29 cellular contexts compared by ENCODE assay signal in genomic region chr11:120917536-120918239, GRCh38.
A peak's percentile ranks its signal among the peaks of the same experiment; 100 is the strongest.
DNase-seq lines count a peak whose midpoint lies in the region; ATAC-seq and TF ChIP-seq lines count a peak whose summit lies in the region.
"Had no signal": no experiment of that assay in that cellular context is flagged by ENCODE, and none has a peak within 500 bp of the region (broad histone marks: within the 10 kb centered on the region; RNA-seq: fewer than 3 reads in every experiment).

No MANE protein-coding gene starts in this region.

- H3K56ac ChIP-seq in mesendoderm (ENCODE audit: low read length): no peak overlapping the region

- no peak overlapping the region for H3K4me3 ChIP-seq in mesendoderm (ENCODE audit: low read length)
- no peak overlapping the region for H3K4me3 ChIP-seq in ascending aorta
- H3K4me3 ChIP-seq: adrenal gland, breast epithelium, colonic mucosa, esophagus muscularis mucosa, mucosa of descending colon, uterus had no signal

- no peaks in the 10 kb centered on the region for H3K9me3 ChIP-seq in ascending aorta
- H3K9me3 ChIP-seq: adrenal gland, breast epithelium, Caco-2, colonic mucosa, esophagus muscularis mucosa, mucosa of descending colon, uterus had no signal

- H3K9ac ChIP-seq in mesendoderm (ENCODE audit: low read length): no peak overlapping the region
- H3K9ac ChIP-seq: parathyroid adenoma had no signal

- H3K79me1 ChIP-seq in mesendoderm (ENCODE audit: low read length): no peaks in the 10 kb centered on the region

- intact Hi-C loops in ascending aorta (cut with DNase I): no loop called here

- peak; percentile 81 for DNase-seq in NCI-H524 treated with DMSO at 0.1 percent for 48 hours (lab: John Stamatoyannopoulos, UW)
- DNase-seq in mesendoderm: peak; percentile 78
- no peak for DNase-seq in activated CD8-positive, alpha-beta memory T cell treated with anti-CD3 and anti-CD28 coated beads, Interleukin-2, amount 50 U/mL, for 4 hours
- DNase-seq in ascending aorta (ENCODE audit: low spot score in 2 of 2): no peak
- DNase-seq in substantia nigra (lab: John Stamatoyannopoulos, UW): no peak
- DNase-seq: activated CD4-positive, alpha-beta T cell treated with anti-CD3 and anti-CD28 coated beads for 4 hours; activated naive CD4-positive, alpha-beta T cell; activated T-cell treated with anti-CD3 and anti-CD28 coated beads, Interleukin-2, amount 50 U/mL, for 4 hours; adrenal gland; Caco-2; colonic mucosa; EL; H7; hippocampal formation; KG1; mucosa of descending colon; NCI-H1694; nephron progenitor cell; right cardiac atrium; stimulated activated CD4-positive, alpha-beta T cell treated with anti-CD3 and anti-CD28 coated beads, Interleukin-4, amount 100 ng/mL, for 1 hour; stimulated activated naive B cell treated with anti-CD40 and anti-IgM and Interleukin-4, amounts not matched to agents 10 μg/mL and 1 μg/mL and 100 μg/mL, for 72 hours; T-helper 2 cell; uterus had no signal

- H2BK120ac ChIP-seq in mesendoderm (ENCODE audit: low read depth, low read length): no peak overlapping the region

- H3K4me1 ChIP-seq in mesendoderm (ENCODE audit: control insufficient read depth, low read depth, low read length): peaks cover 3% of the 10 kb centered on the region
- H3K4me1 ChIP-seq in ascending aorta: no peaks in the 10 kb centered on the region
- H3K4me1 ChIP-seq: adrenal gland, breast epithelium, Caco-2, colonic mucosa, esophagus muscularis mucosa, parathyroid adenoma, uterus had no signal

- no peak overlapping the region for H4K8ac ChIP-seq in mesendoderm (ENCODE audit: low read depth, low read length)

- H3K4ac ChIP-seq in mesendoderm (ENCODE audit: low read depth, low read length): no peak overlapping the region

- H3K79me2 ChIP-seq in mesendoderm (ENCODE audit: control insufficient read depth, insufficient read depth, low read length): no peaks in the 10 kb centered on the region
- H3K79me2 ChIP-seq: parathyroid adenoma had no signal

- no peak overlapping the region for H3K23ac ChIP-seq in mesendoderm (ENCODE audit: low read length)

- no CpG with 5 or more reads among the region's 9 CpGs for WGBS in mesendoderm (ENCODE audit: extremely low coverage, insufficient coverage, low lambda C conversion rate)

- H2AK5ac ChIP-seq in mesendoderm (ENCODE audit: low read length): no peak overlapping the region

- H3K4me2 ChIP-seq in mesendoderm (ENCODE audit: low read length): no peak overlapping the region

- no peak overlapping the region for H2BK5ac ChIP-seq in mesendoderm (ENCODE audit: low read length)

- ATAC-seq in GM18867 (IDR thresholded peaks at IDR 0.05; ENCODE audit: unreplicated experiment): peak; percentile 35
- ATAC-seq in HG02852 (IDR thresholded peaks at IDR 0.05; ENCODE audit: unreplicated experiment): peak; percentile 50
- ATAC-seq: activated T-cell treated with anti-CD3 and anti-CD28 coated beads, Interleukin-2, amount 50 U/mL, for 4 hours; mucosa of descending colon; right cardiac atrium; SK-N-SH treated with all-trans-retinoic acid at 6 μM for 48 hours; stimulated activated naive B cell treated with anti-CD40 and anti-IgM and Interleukin-4, amounts not matched to agents 10 μg/mL and 1 μg/mL and 100 μg/mL, for 72 hours had no signal

- H3K27me3 ChIP-seq in mesendoderm (ENCODE audit: insufficient read depth, low read length, poor library complexity) (no peaks in the 10 kb centered on the region), ascending aorta (peaks cover 2% of the 10 kb centered on the region)
- H3K27me3 ChIP-seq: adrenal gland, breast epithelium, colonic mucosa, uterus had no signal

- H3K36me3 ChIP-seq in mesendoderm (ENCODE audit: control insufficient read depth, insufficient read depth, low read length): no peaks in the 10 kb centered on the region
- no peaks in the 10 kb centered on the region for H3K36me3 ChIP-seq in ascending aorta
- H3K36me3 ChIP-seq: adrenal gland, breast epithelium, colonic mucosa, esophagus muscularis mucosa, uterus had no signal

- no peak overlapping the region for H4K5ac ChIP-seq in mesendoderm (ENCODE audit: low read length)

- no peak for TF ChIP-seq CTCF in ascending aorta (IDR thresholded peaks at IDR 0.05)

- no peak overlapping the region for H3K18ac ChIP-seq in mesendoderm (ENCODE audit: low read length)

- no peak overlapping the region for H2BK15ac ChIP-seq in mesendoderm (replicated peaks; ENCODE audit: low read depth)

- H3K27ac ChIP-seq in mesendoderm (ENCODE audit: low read depth, low read length) (no peak overlapping the region), ascending aorta (no peak overlapping the region), substantia nigra (ENCODE audit: low read depth, low read length, poor library complexity, severe bottlenecking) (no peak overlapping the region)
- H3K27ac ChIP-seq: adrenal gland, breast epithelium, colonic mucosa, esophagus muscularis mucosa, parathyroid adenoma, uterus had no signal

Comparison
In these comparisons a context has a peak if more than half of its experiments do, and no peak if none do; other contexts are left out.
1. DNase-seq: peak in NCI-H524 treated with DMSO at 0.1 percent for 48 hours (single experiment) and mesendoderm (single experiment); none in activated CD8-positive, alpha-beta memory T cell treated with anti-CD3 and anti-CD28 coated beads, Interleukin-2, amount 50 U/mL, for 4 hours (single experiment), ascending aorta (0 of 2) and substantia nigra (0 of 49).